12 cellular contexts compared by ENCODE assay signal in genomic region chr1:94971491-94971924, GRCh38. TPM values are rescaled to one million over a fixed set of nuclear protein-coding genes. Genes with fewer than 3 reads are reported as not detected.
DNase-seq lines count a peak whose midpoint lies in the region; ATAC-seq, FAIRE-seq and TF ChIP-seq lines count a peak whose summit lies in the region.
"Had no signal": no experiment of that assay in that cellular context is flagged by ENCODE, and none has a peak within 500 bp of the region (broad histone marks: within the 10 kb centered on the region; RNA-seq: fewer than 3 reads in every experiment).

No MANE protein-coding gene starts in this region.

- H3K9me3 ChIP-seq in astrocyte (ENCODE audit: insufficient read depth, low read depth, low read length) = no peaks in the 10 kb centered on the region
- H3K9me3 ChIP-seq in keratinocyte (ENCODE audit: control insufficient read depth, low read depth, low read length) = no peaks in the 10 kb centered on the region
- no peaks in the 10 kb centered on the region for H3K9me3 ChIP-seq in thoracic aorta

- DNase-seq in HS-27A (ENCODE audit: low read depth) (peak; percentile 79), astrocyte (ENCODE audit: low read depth) (peak; percentile 68), keratinocyte (ENCODE audit: low read depth, low spot score) (no peak), thoracic aorta (ENCODE audit: low spot score) (no peak), HEK293T (ENCODE audit: extremely low spot score) (no peak)
- no peak for DNase-seq in stimulated activated CD4-positive, alpha-beta T cell treated with anti-CD3 and anti-CD28 coated beads, Interleukin-4, amount 100 ng/mL, for 24 hours
- DNase-seq: activated CD4-positive, alpha-beta T cell treated with anti-CD3 and anti-CD28 coated beads, Interleukin-2, amount 50 U/mL, for 4 hours; erythroblast; midbrain had no signal

- peaks cover 4% of the 10 kb centered on the region for H3K36me3 Mint-ChIP-seq in astrocyte (ENCODE audit: low read depth, unreplicated experiment)
- H3K36me3 Mint-ChIP-seq: activated naive CD4-positive, alpha-beta T cell treated with anti-CD3 and anti-CD28 coated beads, Interleukin-2, amount 50 U/mL, for 72 hours had no signal

- H4K20me1 ChIP-seq in astrocyte (ENCODE audit: insufficient read depth, low read length) = no peaks in the 10 kb centered on the region
- H4K20me1 ChIP-seq in keratinocyte (ENCODE audit: control insufficient read depth, extremely low read depth, insufficient read depth, low read length) = no peaks in the 10 kb centered on the region

- POLR2A ChIA-PET in HEK293T (lab: Yijun Ruan, JAX) = no interaction called here

- ATAC-seq in thoracic aorta (ENCODE audit: insufficient number of reproducible peaks, low FRiP score, low read depth) (peak; percentile 47), GM21360 (IDR thresholded peaks at IDR 0.05; ENCODE audit: unreplicated experiment) (no peak), GM19328 (IDR thresholded peaks at IDR 0.05; ENCODE audit: unreplicated experiment) (no peak)
- ATAC-seq: activated naive CD4-positive, alpha-beta T cell treated with anti-CD3 and anti-CD28 coated beads, Interleukin-2, amount 50 U/mL, for 72 hours had no signal

- peaks cover 34% of the 10 kb centered on the region for H3K4me1 Mint-ChIP-seq in astrocyte (ENCODE audit: low read depth, unreplicated experiment)

- H3K27me3 ChIP-seq in astrocyte (ENCODE audit: insufficient read depth, low read length) (no peaks in the 10 kb centered on the region), keratinocyte (ENCODE audit: control insufficient read depth, extremely low read depth, insufficient read depth, low read length) (no peaks in the 10 kb centered on the region), thoracic aorta (replicated peaks; ENCODE audit: insufficient read depth) (no peaks in the 10 kb centered on the region)

- dilution Hi-C loops in keratinocyte (cut with MboI; ENCODE audit: extremely low pct_ligation_motif_present, low sequenced_read_pairs) = no loop called here

- H3K79me2 ChIP-seq in astrocyte (ENCODE audit: insufficient read depth, low read length) = no peaks in the 10 kb centered on the region
- no peaks in the 10 kb centered on the region for H3K79me2 ChIP-seq in keratinocyte (ENCODE audit: control insufficient read depth, insufficient read depth, low read length)

- H3K9ac ChIP-seq in astrocyte (ENCODE audit: low read length) = peak overlapping the region; percentile 13
- no peak overlapping the region for H3K9ac ChIP-seq in keratinocyte (ENCODE audit: control insufficient read depth, extremely low read depth, insufficient read depth, low read length)

- CTCF ChIA-PET in HEK293T (lab: Yijun Ruan, JAX) = no interaction called here

- TF ChIP-seq CTCF in astrocyte (IDR thresholded peaks at IDR 0.05; ENCODE audit: insufficient read depth, low read depth, low read length) = no peak
- no peak for TF ChIP-seq CTCF in keratinocyte (optimal IDR thresholded peaks at IDR 0.05 in 1 of 3, IDR thresholded peaks at IDR 0.05 in 1 of 3, conservative IDR thresholded peaks at IDR 0.05 in 1 of 3; ENCODE audit: extremely low read depth in 1 of 3, insufficient read depth in 2 of 3, low read length in 3 of 3)
- TF ChIP-seq CTCF in thoracic aorta (IDR thresholded peaks at IDR 0.05) = no peak

- H3K27ac ChIP-seq in astrocyte (ENCODE audit: low read depth, low read length) = peak overlapping the region; percentile 33
- H3K27ac ChIP-seq in keratinocyte (ENCODE audit: control insufficient read depth, insufficient read depth, low read length) = peak overlapping the region; percentile 28
- peak overlapping the region; percentile 16 to 45 for H3K27ac ChIP-seq in thoracic aorta

- H2AFZ ChIP-seq in astrocyte (ENCODE audit: low read depth, low read length) (no peak overlapping the region), keratinocyte (ENCODE audit: control insufficient read depth, low read length) (peak overlapping the region; percentile 54)

- H3K4me1 ChIP-seq in astrocyte (ENCODE audit: insufficient read depth, low read length) = peaks cover 27% of the 10 kb centered on the region
- peaks cover 30% of the 10 kb centered on the region for H3K4me1 ChIP-seq in keratinocyte (ENCODE audit: control insufficient read depth, extremely low read depth, insufficient read depth, low read length)
- peaks cover 23 to 39% of the 10 kb centered on the region in 2 donors for H3K4me1 ChIP-seq in thoracic aorta (ENCODE audit: control insufficient read depth in 1 of 2, low read depth in 2 of 2)

- peak overlapping the region; percentile 44 for H3K4me2 ChIP-seq in astrocyte (ENCODE audit: low read length)
- peak overlapping the region; percentile 65 for H3K4me2 ChIP-seq in keratinocyte (ENCODE audit: control insufficient read depth, extremely low read depth, insufficient read depth, low read depth, low read length)

- FAIRE-seq in astrocyte (lab: Jason Lieb, UNC) (peak; percentile 56), keratinocyte (lab: Jason Lieb, UNC) (peak; percentile 69)

- no peak overlapping the region for H3K4me3 Mint-ChIP-seq in astrocyte (ENCODE audit: unreplicated experiment)

- H3K9me1 ChIP-seq in keratinocyte (ENCODE audit: control insufficient read depth, extremely low read depth, insufficient read depth, low read length) = no peaks in the 10 kb centered on the region

- H3K27me3 Mint-ChIP-seq in astrocyte (ENCODE audit: low read depth, unreplicated experiment) = no peaks in the 10 kb centered on the region

- peak overlapping the region; percentile 85 for H3K27ac Mint-ChIP-seq in astrocyte (ENCODE audit: unreplicated experiment)

- H3K4me3 ChIP-seq in astrocyte (ENCODE audit: insufficient read depth, low read depth, low read length) (no peak overlapping the region), keratinocyte (ENCODE audit: control insufficient read depth in 2 of 3, extremely low read depth in 1 of 3, insufficient read depth in 2 of 3, low read depth in 1 of 3, low read length in 3 of 3) (peak overlapping the region in 2 of 3 experiments; percentile 2 to 54), thoracic aorta (no peak overlapping the region)

- H3K9me3 Mint-ChIP-seq in astrocyte (ENCODE audit: unreplicated experiment) = no peaks in the 10 kb centered on the region
- H3K9me3 Mint-ChIP-seq: activated naive CD4-positive, alpha-beta T cell treated with anti-CD3 and anti-CD28 coated beads, Interleukin-2, amount 50 U/mL, for 72 hours had no signal

- H3K36me3 ChIP-seq in astrocyte (ENCODE audit: insufficient read depth, low read length) (no peaks in the 10 kb centered on the region), keratinocyte (ENCODE audit: control insufficient read depth in 2 of 2, extremely low read depth in 1 of 2, insufficient read depth in 2 of 2, low read length in 2 of 2) (no peaks in the 10 kb centered on the region), thoracic aorta (no peaks in the 10 kb centered on the region)

TF ChIP-seq in HEK293T, 16 proteins besides CTCF, POLR2A, EP300 and RAD21:
- TF ChIP-seq TARDBP (IDR thresholded peaks at IDR 0.05) (no peak), ELF4 (IDR thresholded peaks at IDR 0.05) (no peak), BHLHE40 (IDR thresholded peaks at IDR 0.05; ENCODE audit: borderline replicate concordance) (no peak), FOXM1 (IDR thresholded peaks at IDR 0.05; ENCODE audit: borderline replicate concordance) (no peak), NFRKB (IDR thresholded peaks at IDR 0.05) (no peak), FOXA1 (IDR thresholded peaks at IDR 0.05) (no peak), CTBP1 (IDR thresholded peaks at IDR 0.05; ENCODE audit: borderline replicate concordance) (no peak), L3MBTL2 (conservative IDR thresholded peaks at IDR 0.05) (no peak), SP1 (IDR thresholded peaks at IDR 0.05) (no peak), HDGF (IDR thresholded peaks at IDR 0.05; ENCODE audit: borderline replicate concordance) (no peak), ZNF384 (IDR thresholded peaks at IDR 0.05) (no peak), FOXK2 (IDR thresholded peaks at IDR 0.05) (no peak)

RNA-seq across cellular contexts. Expression of gene CNN3, which starts 44.6 kb away (rescaled TPM):
- 515 and 538 TPM in 2 replicates for total RNA-seq in astrocyte
- polyA plus RNA-seq in keratinocyte = 54.7 to 162 TPM (median 119 TPM) in 3 replicates
- 41.5 TPM for polyA plus RNA-seq in keratinocyte (2011; ENCODE audit: low read depth)
- polyA plus RNA-seq in keratinocyte (2011; cell fraction: cytosol; rRNA removed) = 66.6 and 121 TPM in 2 replicates
- 60.1 and 70.8 TPM in 2 replicates for polyA plus RNA-seq in keratinocyte (2011; cell fraction: nucleus; rRNA removed)
- polyA plus RNA-seq in keratinocyte (2012; ENCODE audit: low replicate concordance) = 27.8 and 161 TPM in 2 replicates
- polyA minus RNA-seq in keratinocyte = 50.9 to 169 TPM (median 73.8 TPM) in 3 replicates
- polyA minus RNA-seq in keratinocyte (2011; cell fraction: cytosol; rRNA and poly(A)+ RNA removed) = 65.2 TPM
- polyA minus RNA-seq in keratinocyte (2011; cell fraction: nucleus; rRNA and poly(A)+ RNA removed) = 25.5 and 44.4 TPM in 2 replicates
- total RNA-seq in thoracic aorta = 100 to 1,000 TPM; 225 to 257 TPM

Comparison
In these comparisons a context has a peak if more than half of its experiments do, and no peak if none do; other contexts are left out.
1. DNase-seq: peak in HS-27A (single experiment) and astrocyte (single experiment); none in keratinocyte (single experiment), thoracic aorta (single experiment), HEK293T (single experiment) and stimulated activated CD4-positive, alpha-beta T cell treated with anti-CD3 and anti-CD28 coated beads, Interleukin-4, amount 100 ng/mL, for 24 hours (single experiment).
2. H3K4me3 ChIP-seq: peak in keratinocyte (2 of 3); none in astrocyte (single experiment) and thoracic aorta (single experiment).
3. Peak in every context shown above with its lines, with median percentiles within 50 percentile points of each other: H3K27ac ChIP-seq.